Comparison of ENCODE assay signal across 25 cellular contexts in the genomic region with DNA sequence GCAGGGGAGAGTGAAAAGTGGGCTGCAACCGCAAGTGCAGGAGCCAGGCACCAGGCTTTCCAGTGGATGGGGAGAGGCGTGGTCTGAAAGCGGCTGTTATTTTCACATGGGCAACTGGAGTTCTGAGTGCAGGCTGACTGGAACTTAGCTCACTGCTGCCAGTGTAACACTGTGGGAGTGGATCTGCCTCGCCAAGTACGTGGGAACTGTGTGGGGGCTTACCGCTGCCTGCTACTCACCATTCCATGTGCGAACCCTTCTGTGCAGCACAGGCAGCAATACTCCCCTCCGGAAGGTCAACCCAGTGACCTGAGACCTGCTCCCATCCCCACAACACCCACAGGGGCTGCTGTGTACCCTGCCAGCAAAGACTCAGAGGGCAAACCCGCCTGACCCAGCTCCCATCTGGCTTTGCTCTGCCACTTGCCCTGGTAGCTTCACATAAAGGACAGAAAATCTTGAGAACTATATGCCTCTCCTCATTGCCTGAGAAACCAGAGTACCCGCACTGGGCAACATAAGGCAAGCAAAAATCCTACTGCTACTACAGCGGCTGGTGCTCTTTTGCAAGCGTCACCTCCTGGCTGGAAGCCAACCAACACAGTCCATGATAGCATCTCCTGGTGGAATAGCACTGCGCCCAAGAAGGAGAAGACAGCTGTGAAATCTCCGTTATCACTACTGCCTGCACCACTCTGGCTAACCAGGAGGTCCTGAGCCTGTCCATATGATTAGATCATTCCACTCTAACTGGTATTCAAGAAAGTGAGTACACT. TPM values are rescaled to one million over a fixed set of nuclear protein-coding genes. Genes with fewer than 3 reads are reported as not detected.
DNase-seq lines count a peak whose midpoint lies in the region; ATAC-seq and TF ChIP-seq lines count a peak whose summit lies in the region.
"Had no signal": no experiment of that assay in that cellular context is flagged by ENCODE, and none has a peak within 500 bp of the region (broad histone marks: within the 10 kb centered on the region; RNA-seq: fewer than 3 reads in every experiment).

No MANE protein-coding gene starts in this region.

- H3K4me1 ChIP-seq in trophoblast cell (ENCODE audit: control insufficient read depth in 1 of 2, insufficient read depth in 2 of 2, low read length in 2 of 2): no peaks in the 10 kb centered on the region
- H3K4me1 ChIP-seq: adrenal gland, breast epithelium, tibial nerve had no signal

- H3K23ac ChIP-seq in trophoblast cell (ENCODE audit: low read length): no peak overlapping the region

- H4K8ac ChIP-seq in trophoblast cell (ENCODE audit: low read depth, low read length): no peak overlapping the region

- peak; percentile 8 for DNase-seq in NCI-H82 (lab: John Stamatoyannopoulos, UW)
- DNase-seq in NCI-H82 treated with DMSO at 0.1 percent for 48 hours (lab: John Stamatoyannopoulos, UW; ENCODE audit: unreplicated experiment): no peak
- peak; percentile 53 for DNase-seq in NCI-H2171 treated with DMSO at 0.1 percent for 48 hours (lab: John Stamatoyannopoulos, UW)
- DNase-seq in dorsolateral prefrontal cortex: peak in 7 of 10 donors; percentile 16 to 75 (median 59)
- DNase-seq in trophoblast cell: peak; percentile 29 to 49
- no peak for DNase-seq in activated T-cell treated with anti-CD3 and anti-CD28 coated beads, Interleukin-2, amount 50 U/mL, for 48 hours
- no peak for DNase-seq in activated CD8-positive, alpha-beta memory T cell treated with anti-CD3 and anti-CD28 coated beads, Interleukin-2, amount 50 U/mL, for 48 hours
- DNase-seq: activated CD4-positive, alpha-beta memory T cell treated with anti-CD3 and anti-CD28 coated beads, Interleukin-2, amount 10 ng/mL, durations not matched to agents 7 days and 5 days; activated gamma-delta T cell; activated T-cell treated with anti-CD3 and anti-CD28 coated beads for 4 hours; adrenal gland; cortex of kidney; left cardiac atrium; MM.1S; NCI-H146; NCI-H345; NK-92 treated with Interleukin-12 subunit alpha and Interleukin-12 subunit beta, amount 100 ng/mL, for 24 hours; retina; stimulated activated CD4-positive, alpha-beta T cell treated with anti-CD3 and anti-CD28 coated beads, Interleukin-4, amount 100 ng/mL, for 24 hours had no signal

- no peak for ATAC-seq in HG02840 (IDR thresholded peaks at IDR 0.05; ENCODE audit: low FRiP score, unreplicated experiment)
- ATAC-seq: left cardiac atrium had no signal

- H2BK12ac ChIP-seq in trophoblast cell (ENCODE audit: low read length): no peak overlapping the region

- no peak overlapping the region for H2BK5ac ChIP-seq in trophoblast cell (ENCODE audit: low read depth, low read length, poor library complexity)

- H3K27ac ChIP-seq in dorsolateral prefrontal cortex (peak overlapping the region in 10 of 59 donors; percentile 1 to 63 (median 26)), trophoblast cell (ENCODE audit: low read depth, low read length) (no peak overlapping the region)
- H3K27ac ChIP-seq: adrenal gland; BLaER1 treated with 17β-estradiol and CSF1 and Interleukin-3, amounts not matched to agents 10 nM and 100 nM; breast epithelium; tibial nerve had no signal

- H3K18ac ChIP-seq in trophoblast cell (ENCODE audit: low read length): no peak overlapping the region

- no peak for TF ChIP-seq CTCF in dorsolateral prefrontal cortex (IDR thresholded peaks at IDR 0.05 in 54 of 56, conservative IDR thresholded peaks at IDR 0.05 in 2 of 56; ENCODE audit: low read depth in 1 of 56, partially characterized antibody in 56 of 56)

- H2AFZ ChIP-seq in trophoblast cell (ENCODE audit: insufficient read depth, low read length, poor library complexity): no peak overlapping the region

- no peak overlapping the region for H4K12ac ChIP-seq in trophoblast cell (ENCODE audit: low read depth, low read length)

- no peaks in the 10 kb centered on the region for H3K27me3 ChIP-seq in dorsolateral prefrontal cortex
- no peaks in the 10 kb centered on the region for H3K27me3 ChIP-seq in trophoblast cell (ENCODE audit: insufficient read depth, low read length)
- H3K27me3 ChIP-seq: BLaER1 treated with 17β-estradiol and CSF1 and Interleukin-3, amounts not matched to agents 10 nM and 100 nM; breast epithelium; tibial nerve had no signal

- no peak overlapping the region for H3K14ac ChIP-seq in trophoblast cell (ENCODE audit: low read length)

- no peaks in the 10 kb centered on the region for H3K36me3 ChIP-seq in trophoblast cell (ENCODE audit: control insufficient read depth in 1 of 2, insufficient read depth in 2 of 2, low read length in 2 of 2)
- H3K36me3 ChIP-seq: adrenal gland; BLaER1 treated with 17β-estradiol and CSF1 and Interleukin-3, amounts not matched to agents 10 nM and 100 nM; breast epithelium; tibial nerve had no signal

- H3K9me3 ChIP-seq in trophoblast cell (ENCODE audit: insufficient read depth, low read depth, low read length): no peaks in the 10 kb centered on the region
- H3K9me3 ChIP-seq: adrenal gland had no signal

- H3K4me2 ChIP-seq in trophoblast cell (ENCODE audit: low read length): no peak overlapping the region
- H3K4me2 ChIP-seq: BLaER1 treated with 17β-estradiol and CSF1 and Interleukin-3, amounts not matched to agents 10 nM and 100 nM had no signal

- H3K4ac ChIP-seq in trophoblast cell (ENCODE audit: low read depth, low read length): no peak overlapping the region

- H3K79me2 ChIP-seq in trophoblast cell (ENCODE audit: control insufficient read depth, insufficient read depth, low read length, poor library complexity): no peaks in the 10 kb centered on the region

- H2AK5ac ChIP-seq in trophoblast cell (ENCODE audit: low read length): no peak overlapping the region

- WGBS in trophoblast cell (ENCODE audit: extremely low coverage, insufficient coverage, insufficient read length): no CpG with 5 or more reads among the region's 14 CpGs

- no peak overlapping the region for H3K4me3 ChIP-seq in dorsolateral prefrontal cortex
- no peak overlapping the region for H3K4me3 ChIP-seq in trophoblast cell (ENCODE audit: low read depth, low read length)
- H3K4me3 ChIP-seq: adrenal gland; BLaER1 treated with 17β-estradiol and CSF1 and Interleukin-3, amounts not matched to agents 10 nM and 100 nM; breast epithelium; tibial nerve had no signal

- H3K9ac ChIP-seq in trophoblast cell (ENCODE audit: low read length): peak overlapping the region; percentile 72
- H3K9ac ChIP-seq: BLaER1 treated with 17β-estradiol and CSF1 and Interleukin-3, amounts not matched to agents 10 nM and 100 nM had no signal

- H4K91ac ChIP-seq in trophoblast cell (ENCODE audit: low read depth, low read length): no peak overlapping the region

- intact Hi-C loops in dorsolateral prefrontal cortex (cut with DNase I): no loop called here

- no peak overlapping the region for H2BK120ac ChIP-seq in trophoblast cell (ENCODE audit: insufficient read depth, low read length, poor library complexity)

- no peaks in the 10 kb centered on the region for H3K79me1 ChIP-seq in trophoblast cell (ENCODE audit: low read length)

RNA-seq across cellular contexts. Expression of gene SIRPG, which starts 54.4 kb away (rescaled TPM):
- 1 to 10 TPM in 10 of 120 experiments, under 1 TPM in 29, not detected in 81; 0.32 to 2.1 (median 0.69) TPM for total RNA-seq in dorsolateral prefrontal cortex
- polyA plus RNA-seq in trophoblast cell (2013): not detected in 2 replicates
- total RNA-seq: breast epithelium, G401, H4 had no signal

Comparison
In these comparisons a context has a peak if more than half of its experiments do, and no peak if none do; other contexts are left out.
1. DNase-seq: peak in NCI-H82 (single experiment), NCI-H2171 treated with DMSO at 0.1 percent for 48 hours (single experiment), dorsolateral prefrontal cortex (7 of 10) and trophoblast cell (2 of 2); none in NCI-H82 treated with DMSO at 0.1 percent for 48 hours (single experiment), activated T-cell treated with anti-CD3 and anti-CD28 coated beads, Interleukin-2, amount 50 U/mL, for 48 hours (0 of 2) and activated CD8-positive, alpha-beta memory T cell treated with anti-CD3 and anti-CD28 coated beads, Interleukin-2, amount 50 U/mL, for 48 hours (single experiment).